19 cellular contexts compared by ENCODE assay signal in the genomic region with DNA sequence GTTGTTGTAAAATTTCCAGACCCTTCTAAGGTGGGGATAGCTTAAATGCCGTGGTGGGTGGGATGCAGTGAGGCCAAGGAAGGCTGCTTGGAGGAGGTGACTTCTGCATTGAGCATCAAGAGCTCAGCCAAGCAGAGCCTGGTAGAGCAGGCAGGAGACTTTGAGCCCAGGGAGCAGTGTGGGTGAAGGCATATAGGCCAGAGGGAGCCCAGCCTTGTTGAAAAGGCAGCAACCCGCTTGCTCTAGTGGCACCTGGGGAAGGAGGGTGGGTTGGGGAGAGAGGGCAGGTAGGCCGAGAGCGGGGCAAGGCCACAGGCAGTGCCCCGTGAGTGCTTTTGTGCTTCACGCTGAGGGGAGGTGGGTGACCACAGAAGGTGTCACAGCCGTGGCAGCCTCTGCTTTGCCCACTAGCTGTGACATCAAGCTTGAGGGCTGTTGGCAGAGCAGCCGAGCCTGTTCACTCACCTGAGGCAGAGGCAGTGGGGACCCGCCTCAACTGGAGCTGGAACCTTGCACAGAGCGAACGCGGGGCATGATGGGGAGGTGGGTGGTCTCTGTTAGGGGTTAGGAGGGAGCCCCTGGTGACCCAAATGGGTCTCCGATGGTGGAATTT.
"Had no signal": no experiment of that assay in that cellular context is flagged by ENCODE, and none has a peak within 500 bp of the region (broad histone marks: within the 10 kb centered on the region; RNA-seq: fewer than 3 reads in every experiment).

No MANE protein-coding gene starts in this region.

- H3K27me3 ChIP-seq: body of pancreas, hepatocyte, transverse colon, vagina had no signal

- H3K36me3 Mint-ChIP-seq: activated naive CD8-positive, alpha-beta T cell; natural killer cell treated with Interleukin-12 subunit alpha and Interleukin-12 subunit beta and Interleukin-15 and Interleukin-18, amount 100 ng/mL, for 72 hours had no signal

- H3K4me3 ChIP-seq: body of pancreas, hepatocyte, smooth muscle cell, transverse colon, vagina had no signal

- H3K27me3 Mint-ChIP-seq: activated CD4-positive, alpha-beta T cell treated with anti-CD3 and anti-CD28 coated beads, Interleukin-2, amount 10 ng/mL, durations not matched to agents 24 days and 14 days; activated naive CD8-positive, alpha-beta T cell; natural killer cell treated with Interleukin-12 subunit alpha and Interleukin-12 subunit beta and Interleukin-15 and Interleukin-18, amount 100 ng/mL, for 72 hours had no signal

- H3K4me2 ChIP-seq: hepatocyte, smooth muscle cell had no signal

- H3K4me1 Mint-ChIP-seq: endodermal cell had no signal

- H3K4me1 ChIP-seq: body of pancreas, parathyroid adenoma, vagina had no signal

- H3K9ac ChIP-seq: parathyroid adenoma had no signal

- H3K36me3 ChIP-seq: neutrophil, transverse colon, vagina had no signal

- H2AFZ ChIP-seq: hepatocyte, parathyroid adenoma had no signal

- H3K9me3 Mint-ChIP-seq: activated CD4-positive, alpha-beta T cell treated with anti-CD3 and anti-CD28 coated beads, Interleukin-2, amount 10 ng/mL, durations not matched to agents 24 days and 14 days; endodermal cell; natural killer cell treated with Interleukin-12 subunit alpha and Interleukin-12 subunit beta and Interleukin-15 and Interleukin-18, amount 100 ng/mL, for 72 hours; T-helper 2 cell treated with Interferon-gamma antibody and Interleukin-4, amounts not matched to agents 5 μg/mL and 100 μg/mL, for 36 hours had no signal

- ATAC-seq: body of pancreas; left cardiac atrium; natural killer cell treated with Interleukin-12 subunit alpha and Interleukin-12 subunit beta and Interleukin-15 and Interleukin-18, amount 100 ng/mL, for 72 hours; sciatic nerve had no signal

- DNase-seq: activated CD4-positive, alpha-beta T cell treated with anti-CD3 and anti-CD28 coated beads, Interleukin-2, amount 10 ng/mL, durations not matched to agents 24 days and 14 days; activated CD4-positive, CD25-positive, alpha-beta regulatory T cell; activated CD8-positive, alpha-beta memory T cell treated with anti-CD3 and anti-CD28 coated beads, Interleukin-2, amount 50 U/mL, for 48 hours; amygdala; body of pancreas; endodermal cell; foreskin fibroblast; left cardiac atrium; transverse colon had no signal

- H3K79me2 ChIP-seq: hepatocyte, parathyroid adenoma had no signal

- H3K4me3 Mint-ChIP-seq: activated CD4-positive, alpha-beta T cell treated with anti-CD3 and anti-CD28 coated beads, Interleukin-2, amount 10 ng/mL, durations not matched to agents 24 days and 14 days; activated naive CD8-positive, alpha-beta T cell; endodermal cell; natural killer cell treated with Interleukin-12 subunit alpha and Interleukin-12 subunit beta and Interleukin-15 and Interleukin-18, amount 100 ng/mL, for 72 hours; T-helper 2 cell treated with Interferon-gamma antibody and Interleukin-4, amounts not matched to agents 5 μg/mL and 100 μg/mL, for 36 hours had no signal

- H3K27ac Mint-ChIP-seq: activated CD4-positive, alpha-beta T cell treated with anti-CD3 and anti-CD28 coated beads, Interleukin-2, amount 10 ng/mL, durations not matched to agents 24 days and 14 days; endodermal cell; T-helper 2 cell treated with Interferon-gamma antibody and Interleukin-4, amounts not matched to agents 5 μg/mL and 100 μg/mL, for 36 hours had no signal

- H3K27ac ChIP-seq: body of pancreas, epithelial cell of prostate, hepatocyte, neutrophil, parathyroid adenoma, transverse colon, vagina had no signal

- H3K9me3 ChIP-seq: body of pancreas, neutrophil, transverse colon, vagina had no signal
